Comparison of ENCODE assay signal across 21 cellular contexts in genomic region chr7:159049266-159050025, GRCh38.
DNase-seq lines count a peak whose midpoint lies in the region; ATAC-seq and TF ChIP-seq lines count a peak whose summit lies in the region.
"Had no signal": no experiment of that assay in that cellular context is flagged by ENCODE, and none has a peak within 500 bp of the region (broad histone marks: within the 10 kb centered on the region; RNA-seq: fewer than 3 reads in every experiment).

No MANE protein-coding gene starts in this region.

- no peak overlapping the region for H3K4me3 Mint-ChIP-seq in WTC11
- H3K4me3 Mint-ChIP-seq in nephron progenitor cell, result no peak overlapping the region
- H3K4me3 Mint-ChIP-seq: neural progenitor cell had no signal

- no peak for ATAC-seq in right cardiac atrium
- no peak for ATAC-seq in heart right ventricle
- ATAC-seq in GM19035 (IDR thresholded peaks at IDR 0.05; ENCODE audit: unreplicated experiment), result no peak
- no peak for ATAC-seq in WTC11
- ATAC-seq: gastrocnemius medialis, left colon, Right ventricle myocardium inferior had no signal

- DNase-seq in right cardiac atrium, result peak in 2 of 3 donors; percentile 10 to 17
- DNase-seq in heart right ventricle, result no peak
- peak; percentile 65 for DNase-seq in mesenteric fat pad (ENCODE audit: low spot score)
- DNase-seq in WTC11 (ENCODE audit: low spot score), result no peak
- no peak for DNase-seq in nephron progenitor cell
- DNase-seq: activated gamma-delta T cell treated with Interleukin-2 at 50 U/mL for 16 hours; anterior cingulate cortex; central memory CD4-positive, alpha-beta T cell; DMS79 treated with DMSO at 0.1 percent for 48 hours; erythroblast; gastrocnemius medialis; GM23248; left colon; NCI-H1105 treated with DMSO at 0.1 percent for 48 hours; NCI-H524 treated with DMSO at 0.1 percent for 48 hours; stimulated activated CD4-positive, alpha-beta T cell treated with anti-CD3 and anti-CD28 coated beads, Interleukin-12 subunit alpha, Interleukin-12 subunit beta, amount 100 ng/mL, for 4 hours had no signal

- H3K27me3 ChIP-seq in right cardiac atrium (ENCODE audit: control insufficient read depth, insufficient read depth) (no peaks in the 10 kb centered on the region), heart right ventricle (no peaks in the 10 kb centered on the region), OCI-LY3 (ENCODE audit: low read depth, low read length) (peaks cover 10% of the 10 kb centered on the region; the same call in 1 of the 2 replicates)
- H3K27me3 ChIP-seq: gastrocnemius medialis, neural progenitor cell, suprapubic skin had no signal

- peaks cover 12% of the 10 kb centered on the region for H3K9me3 Mint-ChIP-seq in WTC11
- peaks cover 21% of the 10 kb centered on the region for H3K9me3 Mint-ChIP-seq in nephron progenitor cell

- no peaks in the 10 kb centered on the region for H4K20me1 ChIP-seq in OCI-LY3 (ENCODE audit: insufficient read depth, low read length)

- WGBS in right cardiac atrium, result 82% methylated on average over 15 of the region's 15 CpGs
- 86 to 87% methylated on average over 15 of the region's 15 CpGs for WGBS in heart right ventricle, 2 donors

- H3K36me3 Mint-ChIP-seq in WTC11 (peaks cover under 1% of the 10 kb centered on the region; the same call in 1 of the 2 replicates), nephron progenitor cell (ENCODE audit: low read depth) (no peaks in the 10 kb centered on the region)
- H3K36me3 Mint-ChIP-seq: neural progenitor cell had no signal

- no peaks in the 10 kb centered on the region for H3K4me1 ChIP-seq in right cardiac atrium (ENCODE audit: control insufficient read depth, insufficient read depth, low read length)
- no peaks in the 10 kb centered on the region for H3K4me1 ChIP-seq in heart right ventricle
- peaks cover 21% of the 10 kb centered on the region for H3K4me1 ChIP-seq in OCI-LY3 (ENCODE audit: low read length)
- H3K4me1 ChIP-seq: gastrocnemius medialis, neural progenitor cell, suprapubic skin had no signal

- peak overlapping the region; percentile 40 for H3K4me2 ChIP-seq in OCI-LY3 (ENCODE audit: low read length)
- H3K4me2 ChIP-seq: neural progenitor cell had no signal

- no peaks in the 10 kb centered on the region for H3K79me2 ChIP-seq in OCI-LY3 (ENCODE audit: low read length)

- intact Hi-C loops in right cardiac atrium (cut with DNase I), result no loop called here
- intact Hi-C loops in heart right ventricle (cut with DNase I), result loop anchor here in 1 of 10 donors (10.0 kb wide), 1 partner anchor 85 kb away; no protein-coding TSS in a partner anchor

- H3K27ac ChIP-seq in right cardiac atrium (ENCODE audit: low read length) (no peak overlapping the region), heart right ventricle (no peak overlapping the region), OCI-LY3 (ENCODE audit: low read length) (no peak overlapping the region)
- H3K27ac ChIP-seq: gastrocnemius medialis, GM23248, neural progenitor cell, suprapubic skin had no signal

- POLR2A ChIA-PET in WTC11 (lab: Charles Lee), result no interaction called here

- TF ChIP-seq CTCF in heart right ventricle (IDR thresholded peaks at IDR 0.05) (no peak), OCI-LY3 (IDR thresholded peaks at IDR 0.05; ENCODE audit: low read depth, low read length) (no peak), WTC11 (IDR thresholded peaks at IDR 0.05) (no peak), nephron progenitor cell (IDR thresholded peaks at IDR 0.05) (no peak)

- no peak overlapping the region for H3K27ac Mint-ChIP-seq in WTC11
- H3K27ac Mint-ChIP-seq in nephron progenitor cell, result no peak overlapping the region
- H3K27ac Mint-ChIP-seq: neural progenitor cell had no signal

- H3K27me3 Mint-ChIP-seq in WTC11 (ENCODE audit: low read depth) (no peaks in the 10 kb centered on the region), nephron progenitor cell (ENCODE audit: low read depth, poor library complexity) (peaks cover 18% of the 10 kb centered on the region)

- peaks cover 14% of the 10 kb centered on the region for H3K4me1 Mint-ChIP-seq in WTC11
- H3K4me1 Mint-ChIP-seq in nephron progenitor cell, result no peaks in the 10 kb centered on the region
- H3K4me1 Mint-ChIP-seq: neural progenitor cell had no signal

- H3K4me3 ChIP-seq in right cardiac atrium (ENCODE audit: low read length) (no peak overlapping the region), heart right ventricle (no peak overlapping the region), OCI-LY3 (ENCODE audit: low read length) (0 out of 2 replicates have a peak overlapping the region, but pooled peaks have one; percentile 18)
- H3K4me3 ChIP-seq: gastrocnemius medialis, GM23248, neural progenitor cell, suprapubic skin had no signal

- CTCF ChIA-PET in WTC11 (lab: Charles Lee), result interaction anchor here (1.3 kb wide), 1 partner anchor 19 kb away, joined by 5 read pairs; no protein-coding TSS in a partner anchor

- H3K36me3 ChIP-seq in heart right ventricle (peaks cover 0 to under 1% (median 0%) of the 10 kb centered on the region in 9 donors), OCI-LY3 (replicated peaks; ENCODE audit: low read depth, low read length) (no peaks in the 10 kb centered on the region)
- H3K36me3 ChIP-seq: gastrocnemius medialis, neural progenitor cell, suprapubic skin had no signal

- no peak overlapping the region for H3K9ac ChIP-seq in OCI-LY3 (ENCODE audit: low read length)
- H3K9ac ChIP-seq: GM23248, neural progenitor cell had no signal

- H3K9me3 ChIP-seq in right cardiac atrium (ENCODE audit: control insufficient read depth, low read length) (no peaks in the 10 kb centered on the region), heart right ventricle (peaks cover 0 to 15% (median 6%) of the 10 kb centered on the region in 11 donors), OCI-LY3 (ENCODE audit: insufficient read depth, low read length) (no peaks in the 10 kb centered on the region)
- H3K9me3 ChIP-seq: gastrocnemius medialis, suprapubic skin had no signal

- H2AFZ ChIP-seq in OCI-LY3 (ENCODE audit: low read depth, low read length), result no peak overlapping the region
- H2AFZ ChIP-seq: GM23248, neural progenitor cell had no signal

TF ChIP-seq in WTC11, 78 proteins besides CTCF, POLR2A, EP300 and RAD21 (continues in another document):
- TF ChIP-seq NR2C2 (CRISPR knock-in tag; IDR thresholded peaks at IDR 0.05) (no peak), FOXJ3 (CRISPR knock-in tag; IDR thresholded peaks at IDR 0.05; ENCODE audit: borderline replicate concordance) (no peak), AR (CRISPR knock-in tag; IDR thresholded peaks at IDR 0.05) (no peak), PRDM15 (CRISPR knock-in tag; IDR thresholded peaks at IDR 0.05) (no peak), NR3C1 (CRISPR knock-in tag; conservative IDR thresholded peaks at IDR 0.05; ENCODE audit: low read depth) (no peak)

Comparison
In these comparisons a context has a peak if more than half of its experiments do, and no peak if none do; other contexts are left out.
1. DNase-seq: peak in right cardiac atrium (2 of 3) and mesenteric fat pad (single experiment); none in heart right ventricle (0 of 2), WTC11 (single experiment) and nephron progenitor cell (single experiment).